ENCODE assay signal across 22 cellular contexts in the genomic region with DNA sequence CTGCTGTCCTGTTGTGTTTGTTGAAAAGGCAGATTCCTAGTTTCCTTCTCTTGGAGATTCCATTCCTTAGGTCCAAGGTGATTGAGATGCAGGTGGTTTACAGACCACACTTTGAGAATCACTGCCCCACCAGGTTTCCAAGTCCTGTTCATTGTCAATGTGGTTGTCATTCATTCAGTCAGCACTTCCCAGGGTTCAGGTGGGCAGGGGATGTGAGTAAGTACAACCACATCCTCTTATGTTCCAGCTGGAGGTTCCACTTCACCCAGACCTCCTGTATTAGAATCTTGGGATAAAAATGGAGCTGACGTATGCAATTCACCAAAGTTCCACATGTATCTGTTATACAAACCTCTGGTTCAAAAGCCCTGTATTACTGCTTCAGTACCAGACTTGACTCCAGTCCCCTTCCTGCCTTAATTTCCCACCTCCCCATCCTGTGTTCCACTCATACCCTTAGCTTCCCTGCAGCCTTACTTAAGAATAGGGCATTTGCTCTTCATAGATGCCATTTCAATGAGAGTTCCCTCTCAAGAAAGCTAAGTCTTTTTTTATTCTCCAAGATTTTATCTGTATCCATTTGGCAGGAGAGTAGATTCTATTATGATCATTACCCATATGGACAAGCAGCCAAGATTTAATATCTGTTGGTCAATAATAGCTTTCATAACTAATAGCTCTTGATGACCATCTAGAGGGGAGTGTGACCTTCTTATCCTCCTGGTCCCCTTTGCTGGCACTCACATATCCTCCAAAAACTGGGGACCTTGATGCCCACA. TPM values are rescaled to one million over a fixed set of nuclear protein-coding genes. Genes with fewer than 3 reads are reported as not detected.
"Had no signal": no experiment of that assay in that cellular context is flagged by ENCODE, and none has a peak within 500 bp of the region (broad histone marks: within the 10 kb centered on the region; RNA-seq: fewer than 3 reads in every experiment).

No MANE protein-coding gene starts in this region.

- FAIRE-seq: HepG2 had no signal

- H3K27ac ChIP-seq: RWPE1 had no signal

- DNase-seq: IMR-90, Karpas-422, KG1, MM.1S, NCI-H1092 treated with DMSO at 0.1 percent for 48 hours, NCI-H1436, NCI-H187, NCI-H2029, NCI-H2081 treated with DMSO at 0.1 percent for 48 hours, NCI-H2171, NCI-H226, NCI-H446, NCI-H510A, NCI-H524 treated with DMSO at 0.1 percent for 48 hours, NCI-H69, NCI-H774, SHP77 had no signal

- ATAC-seq: HepG2, Panc1 had no signal

RNA-seq across cellular contexts. Expression of a gene that starts 46.0 kb away (rescaled TPM):
- total RNA-seq: HepG2, HT-29, SK-MEL-5 had no signal
- polyA plus RNA-seq: HepG2 had no signal
